In genomic region chr10:68601490-68602265, GRCh38 we compare ENCODE assay signal across 14 cellular contexts. TPM values are rescaled to one million over a fixed set of nuclear protein-coding genes. Genes with fewer than 3 reads are reported as not detected.
DNase-seq lines count a peak whose midpoint lies in the region; ATAC-seq, FAIRE-seq and TF ChIP-seq lines count a peak whose summit lies in the region.
"Had no signal": no experiment of that assay in that cellular context is flagged by ENCODE, and none has a peak within 500 bp of the region (broad histone marks: within the 10 kb centered on the region; RNA-seq: fewer than 3 reads in every experiment).

No MANE protein-coding gene starts in this region.

- H3K9me3 ChIP-seq in astrocyte (ENCODE audit: insufficient read depth, low read depth, low read length) (no peaks in the 10 kb centered on the region), neuron (ENCODE audit: low read length) (no peaks in the 10 kb centered on the region)
- H3K9me3 ChIP-seq: upper lobe of left lung had no signal

- H3K4me1 ChIP-seq in astrocyte (ENCODE audit: insufficient read depth, low read length) (peaks cover 17% of the 10 kb centered on the region), neuron (ENCODE audit: insufficient read depth, low read length) (peaks cover 29% of the 10 kb centered on the region)
- H3K4me1 ChIP-seq: foreskin keratinocyte had no signal

- no peak overlapping the region for H3K27ac ChIP-seq in astrocyte (ENCODE audit: low read depth, low read length)
- H3K27ac ChIP-seq: foreskin keratinocyte, upper lobe of left lung had no signal

- H3K4me3 Mint-ChIP-seq in astrocyte (ENCODE audit: unreplicated experiment), result peak overlapping the region; percentile 82

- no peaks in the 10 kb centered on the region for H3K79me2 ChIP-seq in astrocyte (ENCODE audit: insufficient read depth, low read length)

- no peak for TF ChIP-seq CTCF in astrocyte (IDR thresholded peaks at IDR 0.05; ENCODE audit: insufficient read depth, low read depth, low read length)

- H3K4me3 ChIP-seq in Jurkat, Clone E6-1 (ENCODE audit: low read length), result peak overlapping the region; percentile 55
- H3K4me3 ChIP-seq in astrocyte (ENCODE audit: insufficient read depth, low read depth, low read length) (peak overlapping the region; percentile 55), neuron (ENCODE audit: low read length) (peak overlapping the region; percentile 52)
- H3K4me3 ChIP-seq: lung had no signal

- H3K4me2 ChIP-seq in astrocyte (ENCODE audit: low read length), result peak overlapping the region; percentile 91

- peaks cover 17% of the 10 kb centered on the region for H3K4me1 Mint-ChIP-seq in astrocyte (ENCODE audit: low read depth, unreplicated experiment)

- peak; percentile 19 for DNase-seq in NCI-H82 (lab: John Stamatoyannopoulos, UW)
- DNase-seq in NCI-H82 treated with DMSO at 0.1 percent for 48 hours (lab: John Stamatoyannopoulos, UW; ENCODE audit: unreplicated experiment), result no peak
- DNase-seq in Jurkat, Clone E6-1 (ENCODE audit: low read depth, low spot score), result peak; percentile 14
- DNase-seq in astrocyte (ENCODE audit: low read depth), result no peak
- no peak for DNase-seq in NAMALWA (ENCODE audit: low spot score)
- no peak for DNase-seq in NCI-H2196 (lab: John Stamatoyannopoulos, UW; ENCODE audit: unreplicated experiment)
- DNase-seq: ACHN; foreskin keratinocyte; stimulated activated CD4-positive, alpha-beta T cell treated with anti-CD3 and anti-CD28 coated beads, Interleukin-2, amount 100 ng/mL, for 48 hours; T-helper 9 cell; upper lobe of left lung had no signal

- no peaks in the 10 kb centered on the region for H4K20me1 ChIP-seq in astrocyte (ENCODE audit: insufficient read depth, low read length)

- H3K9me3 Mint-ChIP-seq in astrocyte (ENCODE audit: unreplicated experiment), result no peaks in the 10 kb centered on the region

- FAIRE-seq in astrocyte (lab: Jason Lieb, UNC), result no peak

- no peak for ATAC-seq in HG03469 (IDR thresholded peaks at IDR 0.05; ENCODE audit: unreplicated experiment)
- ATAC-seq: foreskin keratinocyte had no signal

- H2AFZ ChIP-seq in astrocyte (ENCODE audit: low read depth, low read length) (no peak overlapping the region), neuron (ENCODE audit: low read depth, low read length) (no peak overlapping the region)

- no peak overlapping the region for H3K27ac Mint-ChIP-seq in astrocyte (ENCODE audit: unreplicated experiment)

- H3K27me3 Mint-ChIP-seq in astrocyte (ENCODE audit: low read depth, unreplicated experiment), result no peaks in the 10 kb centered on the region

- no peaks in the 10 kb centered on the region for H3K36me3 ChIP-seq in astrocyte (ENCODE audit: insufficient read depth, low read length)
- peaks cover 20% of the 10 kb centered on the region for H3K36me3 ChIP-seq in neuron (ENCODE audit: insufficient read depth, low read length)
- H3K36me3 ChIP-seq: upper lobe of left lung had no signal

- peak overlapping the region; percentile 73 for H3K9ac ChIP-seq in astrocyte (ENCODE audit: low read length)

- no peaks in the 10 kb centered on the region for H3K27me3 ChIP-seq in astrocyte (ENCODE audit: insufficient read depth, low read length)
- H3K27me3 ChIP-seq in neuron (ENCODE audit: insufficient read depth, low read length), result no peaks in the 10 kb centered on the region
- H3K27me3 ChIP-seq: foreskin keratinocyte, upper lobe of left lung had no signal

- peaks cover 3% of the 10 kb centered on the region for H3K36me3 Mint-ChIP-seq in astrocyte (ENCODE audit: low read depth, unreplicated experiment)

RNA-seq across cellular contexts. Expression of gene TET1, which starts 41.5 kb away (rescaled TPM):
- polyA plus RNA-seq in Jurkat, Clone E6-1 (2012; ENCODE audit: insufficient read depth, insufficient read length), result 3.1 TPM
- 6.2 and 7.1 TPM in 2 replicates for total RNA-seq in astrocyte

Comparison
In these comparisons a context has a peak if more than half of its experiments do, and no peak if none do; other contexts are left out.
1. DNase-seq: peak in NCI-H82 (single experiment) and Jurkat, Clone E6-1 (single experiment); none in NCI-H82 treated with DMSO at 0.1 percent for 48 hours (single experiment), astrocyte (single experiment), NAMALWA (single experiment) and NCI-H2196 (single experiment).
2. Peak in every context shown above with its lines, with median percentiles within 50 percentile points of each other: H3K4me3 ChIP-seq.